In the genomic region with DNA sequence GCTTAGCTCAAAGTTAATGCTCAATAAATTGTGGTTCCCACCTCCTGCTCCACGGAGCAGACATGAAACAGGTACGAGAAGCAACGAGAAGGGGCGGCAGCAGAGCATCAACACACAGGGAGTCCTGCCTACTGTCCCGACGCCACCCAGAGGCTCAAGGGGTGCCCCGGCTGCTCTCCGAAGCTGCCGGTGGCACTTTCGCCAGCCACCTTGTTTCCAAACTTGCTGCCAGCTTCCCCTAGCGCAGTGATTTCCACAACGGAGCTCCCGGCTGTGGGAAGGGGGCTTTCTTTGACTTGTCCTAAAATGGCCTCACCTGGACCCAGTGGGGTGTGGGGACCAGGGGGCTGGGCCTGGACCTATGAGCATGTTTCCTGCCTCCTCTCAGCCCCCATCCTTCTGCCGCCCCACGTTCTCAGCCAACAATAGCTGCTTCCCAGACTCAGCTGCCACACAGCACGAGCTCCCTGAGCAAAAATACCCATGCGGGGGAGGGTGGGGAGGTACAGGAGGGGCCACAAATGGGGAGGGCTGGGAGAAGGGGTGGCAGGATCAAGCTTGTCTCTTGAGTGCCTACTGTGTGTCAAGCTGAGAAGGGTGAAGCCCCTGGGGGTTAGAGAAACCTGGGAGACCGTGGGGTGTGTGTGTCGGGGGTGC, we compare ENCODE assay signal across 9 cellular contexts. TPM values are rescaled to one million over a fixed set of nuclear protein-coding genes. Genes with fewer than 3 reads are reported as not detected.
DNase-seq lines count a peak whose midpoint lies in the region; ATAC-seq, FAIRE-seq and TF ChIP-seq lines count a peak whose summit lies in the region.
"Had no signal": no experiment of that assay in that cellular context is flagged by ENCODE, and none has a peak within 500 bp of the region (broad histone marks: within the 10 kb centered on the region; RNA-seq: fewer than 3 reads in every experiment).

No MANE protein-coding gene starts in this region.

- H3K79me2 ChIP-seq in OCI-LY7 (ENCODE audit: insufficient read depth, low read depth, low read length): no peaks in the 10 kb centered on the region

- CTCF ChIA-PET in A549 (lab: Yijun Ruan, JAX) (interaction anchor here (1.1 to 6.9 kb wide), 11 partner anchors 9 to 93 kb away, joined by 3 to 49 read pairs (median 6); no protein-coding TSS in a partner anchor), OCI-LY7 (lab: Charles Lee; ENCODE audit: unreplicated experiment) (interaction anchor here (0.6 to 1.6 kb wide), 6 partner anchors 9 to 39 kb away, joined by 3 to 22 read pairs (median 11); no protein-coding TSS in a partner anchor)

- TF ChIP-seq POLR2A in A549 (IDR thresholded peaks at IDR 0.05; ENCODE audit: low read length): no peak

- no TSS peak for BruUV-seq in OCI-LY7 (replicated peaks; lab: Mats Ljungman, UMichigan)

- H3K27ac Mint-ChIP-seq in effector memory CD8-positive, alpha-beta T cell: peak overlapping the region; percentile 64 to 93

- H3K9me3 ChIP-seq in A549 (no peaks in the 10 kb centered on the region), OCI-LY7 (ENCODE audit: low read length) (no peaks in the 10 kb centered on the region), neutrophil (no peaks in the 10 kb centered on the region), HAP-1 (no peaks in the 10 kb centered on the region)

- TF ChIP-seq EP300 in A549 (IDR thresholded peaks at IDR 0.05): no peak

- FAIRE-seq in A549 (lab: Jason Lieb, UNC): no peak
- FAIRE-seq: TTC549 had no signal

- peak overlapping the region; percentile 78 to 79 for H3K4me3 Mint-ChIP-seq in effector memory CD8-positive, alpha-beta T cell

- H3K27ac ChIP-seq in A549 (peak overlapping the region; percentile 94 to 98), OCI-LY7 (ENCODE audit: low read depth, low read length, poor library complexity, severe bottlenecking) (no peak overlapping the region), neutrophil (peak overlapping the region; percentile 98)

- H3K27me3 Mint-ChIP-seq in effector memory CD8-positive, alpha-beta T cell: no peaks in the 10 kb centered on the region

- WGBS in A549 (ENCODE audit: missing lambda C conversion rate): 84% methylated on average over 15 of the region's 19 CpGs

- H3K9me3 Mint-ChIP-seq in effector memory CD8-positive, alpha-beta T cell: no peaks in the 10 kb centered on the region

- POLR2A ChIA-PET in A549 (lab: Yijun Ruan, JAX): interaction anchor here (2.2 kb wide), 1 partner anchor 64 kb away, joined by 11 read pairs; no protein-coding TSS in a partner anchor
- POLR2A ChIA-PET in OCI-LY7 (lab: Charles Lee): interaction anchor here (0.9 to 3.5 kb wide), 4 partner anchors 8 to 32 kb away, joined by 3 to 26 read pairs (median 10); no protein-coding TSS in a partner anchor

- peak overlapping the region; percentile 86 for H3K4me2 ChIP-seq in A549
- peak overlapping the region; percentile 56 for H3K4me2 ChIP-seq in OCI-LY7 (ENCODE audit: low read length)

- TF ChIP-seq RAD21 in A549 (conservative IDR thresholded peaks at IDR 0.05 in 1 of 2, IDR thresholded peaks at IDR 0.05 in 1 of 2): no peak

- no peaks in the 10 kb centered on the region for H3K27me3 ChIP-seq in neutrophil
- H3K27me3 ChIP-seq in HAP-1 (ENCODE audit: low read depth): no peaks in the 10 kb centered on the region

- H3K9me2 ChIP-seq in OCI-LY7 (ENCODE audit: insufficient read depth, low read length): no peaks in the 10 kb centered on the region

- H3K4me1 Mint-ChIP-seq in effector memory CD8-positive, alpha-beta T cell (ENCODE audit: low read depth in 2 of 2): peaks cover 46 to 53% of the 10 kb centered on the region in 2 donors

- no peak overlapping the region for H3K4me3 ChIP-seq in A549
- no peak overlapping the region for H3K4me3 ChIP-seq in OCI-LY7 (ENCODE audit: low read depth, low read length, poor library complexity, severe bottlenecking)
- H3K4me3 ChIP-seq in neutrophil (ENCODE audit: low read depth in 1 of 2, low read length in 1 of 2): peak overlapping the region; percentile 50 to 56
- H3K4me3 ChIP-seq in HAP-1: no peak overlapping the region

- no peak for DNase-seq in A549 (ENCODE audit: low read depth in 1 of 2, low spot score in 1 of 2)
- no peak for DNase-seq in OCI-LY7 (ENCODE audit: low spot score)
- DNase-seq in effector memory CD8-positive, alpha-beta T cell: no peak
- no peak for DNase-seq in NCI-H1436 (lab: John Stamatoyannopoulos, UW)
- DNase-seq in HAP-1 (ENCODE audit: low spot score in 2 of 2): no peak
- DNase-seq in OCI-M1 (lab: John Stamatoyannopoulos, UW): no peak

- H3K36me3 ChIP-seq in OCI-LY7 (ENCODE audit: insufficient read depth, low read length) (no peaks in the 10 kb centered on the region), neutrophil (peaks cover 3% of the 10 kb centered on the region), HAP-1 (replicated peaks) (no peaks in the 10 kb centered on the region)

- peaks cover 18% of the 10 kb centered on the region for H3K36me3 Mint-ChIP-seq in effector memory CD8-positive, alpha-beta T cell (ENCODE audit: insufficient read depth)

- intact Hi-C loops in OCI-LY7 (cut with micrococcal nuclease; ENCODE audit: unreplicated experiment): no loop called here

- H3K4me1 ChIP-seq in A549: peaks cover 86% of the 10 kb centered on the region
- peaks cover 43% of the 10 kb centered on the region for H3K4me1 ChIP-seq in OCI-LY7 (ENCODE audit: insufficient read depth, low read length, poor library complexity, severe bottlenecking)
- H3K4me1 ChIP-seq in neutrophil (ENCODE audit: control insufficient read depth in 1 of 2, insufficient read depth in 1 of 2, low read depth in 1 of 2, low read length in 1 of 2): peaks cover 80 to 82% of the 10 kb centered on the region in 2 experiments
- peaks cover 9% of the 10 kb centered on the region; the same call in 1 of the 2 replicates for H3K4me1 ChIP-seq in HAP-1

- H4K20me1 ChIP-seq in OCI-LY7 (ENCODE audit: insufficient read depth, low read length): no peaks in the 10 kb centered on the region

- no peak for TF ChIP-seq CTCF in A549 (IDR thresholded peaks at IDR 0.05)
- TF ChIP-seq CTCF in OCI-LY7 (conservative IDR thresholded peaks at IDR 0.05; ENCODE audit: low read length): no peak
- no peak for TF ChIP-seq CTCF in neutrophil (IDR thresholded peaks at IDR 0.05)

- in situ Hi-C loops in HAP-1 (cut with MboI; ENCODE audit: low sequenced_read_pairs): no loop called here

- peak overlapping the region; percentile 24; the same call in 1 of the 2 replicates for H2AFZ ChIP-seq in OCI-LY7 (ENCODE audit: low read length)

- ATAC-seq in A549: no peak
- ATAC-seq in effector memory CD8-positive, alpha-beta T cell (replicated peaks): no peak
- no peak for ATAC-seq in HG03342 (IDR thresholded peaks at IDR 0.05; ENCODE audit: unreplicated experiment)

TF ChIP-seq in A549, 52 proteins besides CTCF, POLR2A, EP300 and RAD21:
- TF ChIP-seq ZSCAN20 (CRISPR knock-in tag; IDR thresholded peaks at IDR 0.05) (no peak), JUN (IDR thresholded peaks at IDR 0.05) (no peak), ATOH8 (CRISPR knock-in tag; IDR thresholded peaks at IDR 0.05; ENCODE audit: low read depth) (no peak), HES2 (IDR thresholded peaks at IDR 0.05) (no peak), RCOR1 (IDR thresholded peaks at IDR 0.05; ENCODE audit: low read depth, low read length) (no peak), FOXS1 (CRISPR knock-in tag; IDR thresholded peaks at IDR 0.05) (no peak), CEBPB (IDR thresholded peaks at IDR 0.05) (no peak), SREBF2 (IDR thresholded peaks at IDR 0.05) (no peak), HOXA7 (CRISPR knock-in tag; IDR thresholded peaks at IDR 0.05) (no peak), HDAC2 (IDR thresholded peaks at IDR 0.05) (no peak), JUNB (IDR thresholded peaks at IDR 0.05) (no peak), USF2 (IDR thresholded peaks at IDR 0.05) (no peak)
- TF ChIP-seq, protein P1, sequence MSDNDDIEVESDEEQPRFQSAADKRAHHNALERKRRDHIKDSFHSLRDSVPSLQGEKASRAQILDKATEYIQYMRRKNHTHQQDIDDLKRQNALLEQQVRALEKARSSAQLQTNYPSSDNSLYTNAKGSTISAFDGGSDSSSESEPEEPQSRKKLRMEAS (IDR thresholded peaks at IDR 0.05): no peak
- TF ChIP-seq, protein P2, sequence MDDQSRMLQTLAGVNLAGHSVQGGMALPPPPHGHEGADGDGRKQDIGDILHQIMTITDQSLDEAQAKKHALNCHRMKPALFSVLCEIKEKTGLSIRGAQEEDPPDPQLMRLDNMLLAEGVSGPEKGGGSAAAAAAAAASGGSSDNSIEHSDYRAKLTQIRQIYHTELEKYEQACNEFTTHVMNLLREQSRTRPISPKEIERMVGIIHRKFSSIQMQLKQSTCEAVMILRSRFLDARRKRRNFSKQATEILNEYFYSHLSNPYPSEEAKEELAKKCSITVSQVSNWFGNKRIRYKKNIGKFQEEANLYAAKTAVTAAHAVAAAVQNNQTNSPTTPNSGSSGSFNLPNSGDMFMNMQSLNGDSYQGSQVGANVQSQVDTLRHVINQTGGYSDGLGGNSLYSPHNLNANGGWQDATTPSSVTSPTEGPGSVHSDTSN (IDR thresholded peaks at IDR 0.05): no peak

RNA-seq across cellular contexts. Expression of gene ECE1, which starts 35.6 kb away (rescaled TPM):
- polyA plus RNA-seq in A549 (2011; rRNA removed) (81.8 and 86.4 TPM in 2 replicates), A549 (2017; fragmentation: RNase III; extraction: RNeasy Plus Mini Kit Qiagen cat#74134 plus additional on column Dnase treatment) (40.5 to 53.2 TPM (median 45.7 TPM) in 3 replicates)
- polyA plus RNA-seq in A549 (2012; cell fraction: cytosol; rRNA removed): 32.0 and 38.7 TPM in 2 replicates
- 55.8 and 74.0 TPM in 2 replicates for polyA plus RNA-seq in A549 (2012; cell fraction: nucleus; rRNA removed)
- polyA minus RNA-seq in A549 (2011; rRNA and poly(A)+ RNA removed): 48.6 and 51.8 TPM in 2 replicates
- 13.5 and 20.0 TPM in 2 replicates for total RNA-seq in OCI-LY7 (2014; rRNA removed; shearing (Covaris generic))
- 25.3 and 32.8 TPM in 2 replicates for total RNA-seq in OCI-LY7 (2022)

Comparison
In these comparisons a context has a peak if more than half of its experiments do, and no peak if none do; other contexts are left out.
1. H3K4me3 ChIP-seq: peak in neutrophil (2 of 2); none in A549 (single experiment), OCI-LY7 (single experiment) and HAP-1 (single experiment).